ENCODE assay signal across 9 cellular contexts in genomic region chr5:72166070-72166979, GRCh38. TPM values are rescaled to one million over a fixed set of nuclear protein-coding genes. Genes with fewer than 3 reads are reported as not detected.
DNase-seq lines count a peak whose midpoint lies in the region; ATAC-seq and TF ChIP-seq lines count a peak whose summit lies in the region.
"Had no signal": no experiment of that assay in that cellular context is flagged by ENCODE, and none has a peak within 500 bp of the region (broad histone marks: within the 10 kb centered on the region; RNA-seq: fewer than 3 reads in every experiment).

No MANE protein-coding gene starts in this region.

- H3K27ac Mint-ChIP-seq in T-helper 2 cell treated with Interferon-gamma antibody and Interleukin-4, amounts not matched to agents 5 μg/mL and 100 μg/mL, for 36 hours: no peak overlapping the region
- H3K27ac Mint-ChIP-seq: IgD-negative memory B cell had no signal

- DNase-seq in NCI-H146 treated with DMSO at 0.1 percent for 48 hours (lab: John Stamatoyannopoulos, UW; ENCODE audit: unreplicated experiment) (peak; percentile 43), ascending aorta (ENCODE audit: low spot score in 2 of 2) (peak in 1 of 2 donors; percentile 75), hippocampal formation (lab: John Stamatoyannopoulos, UW) (peak; percentile 64), activated T-cell treated with anti-CD3 and anti-CD28 coated beads for 4 hours (no peak)
- DNase-seq in T-helper 2 cell treated with Interferon-gamma antibody and Interleukin-4, amounts not matched to agents 5 μg/mL and 100 μg/mL, for 36 hours (ENCODE audit: low spot score): no peak

- H3K36me3 ChIP-seq in ascending aorta (peaks cover 0 to 6% of the 10 kb centered on the region in 2 donors), stomach smooth muscle (ENCODE audit: control insufficient read depth in 2 of 2, insufficient read depth in 2 of 2, low read length in 2 of 2) (no peaks in the 10 kb centered on the region)

- H3K27ac ChIP-seq in ascending aorta: peak overlapping the region; percentile 80 to 93
- peak overlapping the region; percentile 62 for H3K27ac ChIP-seq in stomach smooth muscle (ENCODE audit: low read length)

- H3K36me3 Mint-ChIP-seq in T-helper 2 cell treated with Interferon-gamma antibody and Interleukin-4, amounts not matched to agents 5 μg/mL and 100 μg/mL, for 36 hours (ENCODE audit: low read depth): no peaks in the 10 kb centered on the region
- H3K36me3 Mint-ChIP-seq: IgD-negative memory B cell had no signal

- H3K27me3 Mint-ChIP-seq in T-helper 2 cell treated with Interferon-gamma antibody and Interleukin-4, amounts not matched to agents 5 μg/mL and 100 μg/mL, for 36 hours (ENCODE audit: low read depth): peaks cover 48% of the 10 kb centered on the region

- H3K4me1 Mint-ChIP-seq in T-helper 2 cell treated with Interferon-gamma antibody and Interleukin-4, amounts not matched to agents 5 μg/mL and 100 μg/mL, for 36 hours (ENCODE audit: low read depth): no peaks in the 10 kb centered on the region

- H3K4me3 Mint-ChIP-seq in T-helper 2 cell treated with Interferon-gamma antibody and Interleukin-4, amounts not matched to agents 5 μg/mL and 100 μg/mL, for 36 hours: no peak overlapping the region
- H3K4me3 Mint-ChIP-seq: IgD-negative memory B cell had no signal

- H3K9me3 Mint-ChIP-seq in T-helper 2 cell treated with Interferon-gamma antibody and Interleukin-4, amounts not matched to agents 5 μg/mL and 100 μg/mL, for 36 hours: no peaks in the 10 kb centered on the region
- H3K9me3 Mint-ChIP-seq: IgD-negative memory B cell had no signal

- H3K9me3 ChIP-seq in ascending aorta (no peaks in the 10 kb centered on the region), stomach smooth muscle (ENCODE audit: control insufficient read depth in 2 of 2, low read length in 2 of 2) (no peaks in the 10 kb centered on the region)

- intact Hi-C loops in ascending aorta (cut with DNase I): no loop called here

- peak overlapping the region; percentile 22 to 54 for H3K9ac ChIP-seq in stomach smooth muscle (ENCODE audit: low read length in 2 of 2)

- no peaks in the 10 kb centered on the region for H3K27me3 ChIP-seq in ascending aorta
- H3K27me3 ChIP-seq in stomach smooth muscle (ENCODE audit: control insufficient read depth in 1 of 2, insufficient read depth in 2 of 2, low read length in 2 of 2): no peaks in the 10 kb centered on the region

- ATAC-seq in HG02759 (IDR thresholded peaks at IDR 0.05; ENCODE audit: unreplicated experiment) (no peak), GM19351 (IDR thresholded peaks at IDR 0.05; ENCODE audit: unreplicated experiment) (no peak)

- peaks cover 13 to 54% of the 10 kb centered on the region in 2 donors for H3K4me1 ChIP-seq in ascending aorta
- H3K4me1 ChIP-seq in stomach smooth muscle (ENCODE audit: control insufficient read depth, insufficient read depth, low read length): peaks cover 12% of the 10 kb centered on the region

- peak overlapping the region; percentile 7 to 19 for H3K4me3 ChIP-seq in ascending aorta
- peak overlapping the region; percentile 36 to 57 for H3K4me3 ChIP-seq in stomach smooth muscle (ENCODE audit: low read length in 2 of 2)

- TF ChIP-seq CTCF in ascending aorta (IDR thresholded peaks at IDR 0.05): no peak

RNA-seq across cellular contexts. Expression of gene MAP1B, which starts 59.0 kb away (rescaled TPM):
- total RNA-seq in ascending aorta: 1,059 TPM

Comparison
In these comparisons a context has a peak if more than half of its experiments do, and no peak if none do; other contexts are left out.
1. DNase-seq: peak in NCI-H146 treated with DMSO at 0.1 percent for 48 hours (single experiment) and hippocampal formation (2 of 2); none in T-helper 2 cell treated with Interferon-gamma antibody and Interleukin-4, amounts not matched to agents 5 μg/mL and 100 μg/mL, for 36 hours (single experiment) and activated T-cell treated with anti-CD3 and anti-CD28 coated beads for 4 hours (single experiment).